In genomic region chr5:20109326-20109725, GRCh38 we compare ENCODE assay signal across 15 cellular contexts.
DNase-seq lines count a peak whose midpoint lies in the region; ATAC-seq and TF ChIP-seq lines count a peak whose summit lies in the region.
"Had no signal": no experiment of that assay in that cellular context is flagged by ENCODE, and none has a peak within 500 bp of the region (broad histone marks: within the 10 kb centered on the region; RNA-seq: fewer than 3 reads in every experiment).

No MANE protein-coding gene starts in this region.

- intact Hi-C loops in ascending aorta (cut with DNase I), result no loop called here

- ATAC-seq in WTC11 (peak; percentile 75), foreskin keratinocyte (peak; percentile 75), HG02970 (IDR thresholded peaks at IDR 0.05; ENCODE audit: low FRiP score, unreplicated experiment) (no peak)
- ATAC-seq: GM12878 had no signal

- H3K36me3 Mint-ChIP-seq in WTC11 (no peaks in the 10 kb centered on the region), neural progenitor cell (no peaks in the 10 kb centered on the region)

- H3F3A ChIP-seq in neural progenitor cell (ENCODE audit: low read depth), result no peaks in the 10 kb centered on the region

- H3K27me3 ChIP-seq in foreskin keratinocyte (no peaks in the 10 kb centered on the region), neural progenitor cell (no peaks in the 10 kb centered on the region), ascending aorta (no peaks in the 10 kb centered on the region)
- H3K27me3 ChIP-seq: SJCRH30 had no signal

- no peaks in the 10 kb centered on the region for H4K20me1 ChIP-seq in neural progenitor cell (ENCODE audit: low read depth)

- in situ Hi-C loops in G401 (cut with HindIII; ENCODE audit: low sequenced_read_pairs), result no loop called here

- H3K4me2 ChIP-seq in neural progenitor cell, result no peak overlapping the region
- H3K4me2 ChIP-seq: KMS-11 had no signal

- no peaks in the 10 kb centered on the region for H3K9me3 Mint-ChIP-seq in WTC11
- H3K9me3 Mint-ChIP-seq in neural progenitor cell, result no peaks in the 10 kb centered on the region

- no peak overlapping the region for H3K27ac ChIP-seq in foreskin keratinocyte
- H3K27ac ChIP-seq in neural progenitor cell, result no peak overlapping the region
- H3K27ac ChIP-seq in ascending aorta, result no peak overlapping the region
- H3K27ac ChIP-seq: KMS-11, SJCRH30 had no signal

- H2AFZ ChIP-seq in neural progenitor cell (replicated peaks), result peak overlapping the region; percentile 35

- H3K27me3 Mint-ChIP-seq in WTC11 (ENCODE audit: low read depth), result no peaks in the 10 kb centered on the region
- peaks cover 4% of the 10 kb centered on the region for H3K27me3 Mint-ChIP-seq in neural progenitor cell (ENCODE audit: insufficient read depth, low read depth)

- no peaks in the 10 kb centered on the region for H3K4me1 ChIP-seq in foreskin keratinocyte
- H3K4me1 ChIP-seq in neural progenitor cell, result no peaks in the 10 kb centered on the region
- no peaks in the 10 kb centered on the region for H3K4me1 ChIP-seq in ascending aorta
- H3K4me1 ChIP-seq: SJCRH30 had no signal

- DNase-seq in G401 (ENCODE audit: low spot score) (peak; percentile 81), WTC11 (ENCODE audit: low spot score) (no peak), foreskin keratinocyte (peak in 1 of 2 donors; percentile 38), neural progenitor cell (ENCODE audit: low spot score) (no peak), midbrain (lab: John Stamatoyannopoulos, UW) (no peak), ascending aorta (ENCODE audit: low spot score in 2 of 2) (no peak), DMS153 treated with DMSO at 0.1 percent for 48 hours (lab: John Stamatoyannopoulos, UW; ENCODE audit: unreplicated experiment) (no peak)
- DNase-seq: NCI-H1105 treated with DMSO at 0.1 percent for 48 hours, NCI-H1930, NCI-H510A, NCI-H82, SJCRH30 had no signal

- no peak overlapping the region for H3K4me3 Mint-ChIP-seq in WTC11
- H3K4me3 Mint-ChIP-seq in neural progenitor cell, result no peak overlapping the region

- TF ChIP-seq CTCF in WTC11 (IDR thresholded peaks at IDR 0.05) (no peak), foreskin keratinocyte (conservative IDR thresholded peaks at IDR 0.05) (no peak), neural progenitor cell (IDR thresholded peaks at IDR 0.05) (no peak), ascending aorta (IDR thresholded peaks at IDR 0.05) (no peak)

- peaks cover 19% of the 10 kb centered on the region for H3K4me1 Mint-ChIP-seq in WTC11
- peaks cover 7% of the 10 kb centered on the region for H3K4me1 Mint-ChIP-seq in neural progenitor cell

- H3K9me3 ChIP-seq in neural progenitor cell (ENCODE audit: low read depth), result no peaks in the 10 kb centered on the region
- H3K9me3 ChIP-seq in ascending aorta, result no peaks in the 10 kb centered on the region
- H3K9me3 ChIP-seq: SJCRH30 had no signal

- H3K9ac ChIP-seq in neural progenitor cell, result no peak overlapping the region
- H3K9ac ChIP-seq: KMS-11 had no signal

- H3K79me2 ChIP-seq in neural progenitor cell (ENCODE audit: low read depth), result no peaks in the 10 kb centered on the region

- POLR2A ChIA-PET in WTC11 (lab: Charles Lee), result no interaction called here

- CTCF ChIA-PET in WTC11 (lab: Charles Lee), result no interaction called here

- H3K4me3 ChIP-seq in neural progenitor cell (no peak overlapping the region), ascending aorta (no peak overlapping the region)
- H3K4me3 ChIP-seq: GM12878, SJCRH30 had no signal

- H3K27ac Mint-ChIP-seq in WTC11, result peak overlapping the region; percentile 79; the same call in 1 of the 2 replicates
- no peak overlapping the region for H3K27ac Mint-ChIP-seq in neural progenitor cell

- no peaks in the 10 kb centered on the region for H3K36me3 ChIP-seq in neural progenitor cell
- H3K36me3 ChIP-seq in ascending aorta, result no peaks in the 10 kb centered on the region
- H3K36me3 ChIP-seq: SJCRH30 had no signal

TF ChIP-seq in WTC11, 78 proteins besides CTCF, POLR2A, EP300 and RAD21:
- TF ChIP-seq ZNF396 (CRISPR knock-in tag; IDR thresholded peaks at IDR 0.05; ENCODE audit: borderline replicate concordance), result no peak
- TF ChIP-seq MAX (CRISPR knock-in tag; IDR thresholded peaks at IDR 0.05), result no peak
- no peak for TF ChIP-seq NR3C1 (CRISPR knock-in tag; conservative IDR thresholded peaks at IDR 0.05; ENCODE audit: low read depth)
- TF ChIP-seq NFATC4 (CRISPR knock-in tag; IDR thresholded peaks at IDR 0.05), result no peak
- TF ChIP-seq STAT6 (CRISPR knock-in tag; conservative IDR thresholded peaks at IDR 0.05; ENCODE audit: low read depth), result no peak
- no peak for TF ChIP-seq ZNF219 (CRISPR knock-in tag; IDR thresholded peaks at IDR 0.05; ENCODE audit: borderline replicate concordance)
- no peak for TF ChIP-seq IRF2 (CRISPR knock-in tag; IDR thresholded peaks at IDR 0.05; ENCODE audit: borderline replicate concordance, low read depth)
- TF ChIP-seq PRRX2 (CRISPR knock-in tag; IDR thresholded peaks at IDR 0.05), result no peak
- TF ChIP-seq NR2C2 (CRISPR knock-in tag; IDR thresholded peaks at IDR 0.05), result no peak
- TF ChIP-seq FOXK1 (CRISPR knock-in tag; IDR thresholded peaks at IDR 0.05), result no peak
- TF ChIP-seq NFYB (CRISPR knock-in tag; conservative IDR thresholded peaks at IDR 0.05; ENCODE audit: low read depth), result no peak
- no peak for TF ChIP-seq ZBTB43 (CRISPR knock-in tag; IDR thresholded peaks at IDR 0.05)
- TF ChIP-seq USF2 (CRISPR knock-in tag; IDR thresholded peaks at IDR 0.05), result no peak
- TF ChIP-seq SMAD4 (CRISPR knock-in tag; IDR thresholded peaks at IDR 0.05), result no peak
- TF ChIP-seq, protein P1, sequence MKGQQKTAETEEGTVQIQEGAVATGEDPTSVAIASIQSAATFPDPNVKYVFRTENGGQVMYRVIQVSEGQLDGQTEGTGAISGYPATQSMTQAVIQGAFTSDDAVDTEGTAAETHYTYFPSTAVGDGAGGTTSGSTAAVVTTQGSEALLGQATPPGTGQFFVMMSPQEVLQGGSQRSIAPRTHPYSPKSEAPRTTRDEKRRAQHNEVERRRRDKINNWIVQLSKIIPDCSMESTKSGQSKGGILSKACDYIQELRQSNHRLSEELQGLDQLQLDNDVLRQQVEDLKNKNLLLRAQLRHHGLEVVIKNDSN (CRISPR knock-in tag; IDR thresholded peaks at IDR 0.05), result no peak
- TF ChIP-seq PREB (CRISPR knock-in tag; IDR thresholded peaks at IDR 0.05; ENCODE audit: borderline replicate concordance), result no peak
- no peak for TF ChIP-seq OVOL2 (CRISPR knock-in tag; IDR thresholded peaks at IDR 0.05; ENCODE audit: borderline replicate concordance)
- no peak for TF ChIP-seq ZNF232 (CRISPR knock-in tag; IDR thresholded peaks at IDR 0.05)
- no peak for TF ChIP-seq ZNF138 (CRISPR knock-in tag; conservative IDR thresholded peaks at IDR 0.05)
- no peak for TF ChIP-seq ELF4 (CRISPR knock-in tag; IDR thresholded peaks at IDR 0.05; ENCODE audit: low read depth)
